Comparison of ENCODE assay signal across 9 cellular contexts in genomic region chr16:25838724-25839186, GRCh38.
A peak's percentile ranks its signal among the peaks of the same experiment; 100 is the strongest.
DNase-seq lines count a peak whose midpoint lies in the region; ATAC-seq, FAIRE-seq and TF ChIP-seq lines count a peak whose summit lies in the region.
"Had no signal": no experiment of that assay in that cellular context is flagged by ENCODE, and none has a peak within 500 bp of the region (broad histone marks: within the 10 kb centered on the region; RNA-seq: fewer than 3 reads in every experiment).

No MANE protein-coding gene starts in this region.

- no peaks in the 10 kb centered on the region for H3K36me3 Mint-ChIP-seq in astrocyte (ENCODE audit: low read depth, unreplicated experiment)
- H3K36me3 Mint-ChIP-seq: activated naive CD4-positive, alpha-beta T cell treated with anti-CD3 and anti-CD28 coated beads, Interleukin-2, amount 50 U/mL, for 72 hours had no signal

- POLR2A ChIA-PET in PC-3 (lab: Charles Lee; ENCODE audit: unreplicated experiment) = no interaction called here

- ATAC-seq in PC-3 = no peak
- ATAC-seq in HG03378 (IDR thresholded peaks at IDR 0.05; ENCODE audit: unreplicated experiment) = no peak
- no peak for ATAC-seq in GM21619 (IDR thresholded peaks at IDR 0.05; ENCODE audit: unreplicated experiment)
- ATAC-seq: activated naive CD4-positive, alpha-beta T cell treated with anti-CD3 and anti-CD28 coated beads, Interleukin-2, amount 50 U/mL, for 72 hours had no signal

- no peaks in the 10 kb centered on the region for H3K27me3 Mint-ChIP-seq in astrocyte (ENCODE audit: low read depth, unreplicated experiment)

- no peak overlapping the region for H3K27ac Mint-ChIP-seq in astrocyte (ENCODE audit: unreplicated experiment)
- H3K27ac Mint-ChIP-seq: activated naive CD4-positive, alpha-beta T cell treated with anti-CD3 and anti-CD28 coated beads, Interleukin-2, amount 50 U/mL, for 72 hours had no signal

- H3K36me3 ChIP-seq in PC-3 (ENCODE audit: low read depth, low read length) (no peaks in the 10 kb centered on the region), astrocyte (ENCODE audit: insufficient read depth, low read length) (no peaks in the 10 kb centered on the region)

- CTCF ChIA-PET in PC-3 (lab: Charles Lee) = no interaction called here

- H2AFZ ChIP-seq in PC-3 (ENCODE audit: low read length) (peak overlapping the region; percentile 23; the same call in 1 of the 2 replicates), astrocyte (ENCODE audit: low read depth, low read length) (no peak overlapping the region)

- H4K20me1 ChIP-seq in PC-3 (ENCODE audit: low read length) = no peaks in the 10 kb centered on the region
- no peaks in the 10 kb centered on the region for H4K20me1 ChIP-seq in astrocyte (ENCODE audit: insufficient read depth, low read length)

- H3K79me2 ChIP-seq in PC-3 (ENCODE audit: low read length) = no peaks in the 10 kb centered on the region
- H3K79me2 ChIP-seq in astrocyte (ENCODE audit: insufficient read depth, low read length) = no peaks in the 10 kb centered on the region

- no peak for FAIRE-seq in astrocyte (lab: Jason Lieb, UNC)

- no peaks in the 10 kb centered on the region for H3K9me3 ChIP-seq in PC-3 (ENCODE audit: low read length)
- no peaks in the 10 kb centered on the region for H3K9me3 ChIP-seq in astrocyte (ENCODE audit: insufficient read depth, low read depth, low read length)

- TF ChIP-seq CTCF in LNCAP (IDR thresholded peaks at IDR 0.05) = peak; percentile 68
- TF ChIP-seq CTCF in PC-3 (conservative IDR thresholded peaks at IDR 0.05; ENCODE audit: low read depth, low read length) = peak; percentile 72
- peak; percentile 68 for TF ChIP-seq CTCF in astrocyte (IDR thresholded peaks at IDR 0.05; ENCODE audit: insufficient read depth, low read depth, low read length)

- H3K27me3 ChIP-seq in PC-3 (ENCODE audit: low read length) (no peaks in the 10 kb centered on the region), astrocyte (ENCODE audit: insufficient read depth, low read length) (no peaks in the 10 kb centered on the region)

- no peaks in the 10 kb centered on the region for H3K4me1 Mint-ChIP-seq in astrocyte (ENCODE audit: low read depth, unreplicated experiment)

- H3K27ac ChIP-seq in PC-3 (ENCODE audit: low read length) (no peak overlapping the region), astrocyte (ENCODE audit: low read depth, low read length) (no peak overlapping the region)

- peak overlapping the region; percentile 54 for H3K4me3 Mint-ChIP-seq in astrocyte (ENCODE audit: unreplicated experiment)

- H3K9me3 Mint-ChIP-seq in astrocyte (ENCODE audit: unreplicated experiment) = peaks cover 2% of the 10 kb centered on the region
- H3K9me3 Mint-ChIP-seq: activated naive CD4-positive, alpha-beta T cell treated with anti-CD3 and anti-CD28 coated beads, Interleukin-2, amount 50 U/mL, for 72 hours had no signal

- no peaks in the 10 kb centered on the region for H3K9me2 ChIP-seq in PC-3 (replicated peaks; ENCODE audit: low read length)

- H3K4me3 ChIP-seq in PC-3 (ENCODE audit: low read length) (no peak overlapping the region), astrocyte (ENCODE audit: insufficient read depth, low read depth, low read length) (no peak overlapping the region)

- H3K9ac ChIP-seq in PC-3 (ENCODE audit: low read length) (no peak overlapping the region), astrocyte (ENCODE audit: low read length) (no peak overlapping the region)

- BruUV-seq in PC-3 (replicated peaks; lab: Mats Ljungman, UMichigan) = no TSS peak

- peak; percentile 0 for DNase-seq in GM04503 (ENCODE audit: low read depth)
- DNase-seq in PC-3 = peak; percentile 61
- DNase-seq in astrocyte (ENCODE audit: low read depth) = peak; percentile 37
- DNase-seq in iPS DF 4.7 (ENCODE audit: extremely low read depth, low spot score) = peak; percentile 60
- peak; percentile 3 for DNase-seq in smooth muscle cell of the brain vasculature (ENCODE audit: low read depth, low spot score)

- H3K4me2 ChIP-seq in PC-3 (ENCODE audit: low read length) (peak overlapping the region; percentile 16; the same call in 1 of the 2 replicates), astrocyte (ENCODE audit: low read length) (no peak overlapping the region)

- intact Hi-C loops in PC-3 (cut with micrococcal nuclease) = loop anchor here (5.0 to 10.0 kb wide), 2 partner anchors 1276 to 1619 kb away; no protein-coding TSS in a partner anchor

- no peaks in the 10 kb centered on the region for H3F3A ChIP-seq in PC-3 (ENCODE audit: low read length, unreplicated experiment)

- H3K4me1 ChIP-seq in PC-3 (ENCODE audit: insufficient read depth, low read length) = no peaks in the 10 kb centered on the region
- H3K4me1 ChIP-seq in astrocyte (ENCODE audit: insufficient read depth, low read length) = no peaks in the 10 kb centered on the region

Comparison
In these comparisons a context has a peak if more than half of its experiments do, and no peak if none do; other contexts are left out.
1. DNase-seq: peak in every context shown above with its lines; median percentile 61 in PC-3; 60 in iPS DF 4.7; 37 in astrocyte; 3 in smooth muscle cell of the brain vasculature; 0 in GM04503.